In genomic region chr4:150960818-150961217, GRCh38 we compare ENCODE assay signal across 8 cellular contexts. TPM values are rescaled to one million over a fixed set of nuclear protein-coding genes. Genes with fewer than 3 reads are reported as not detected.
DNase-seq lines count a peak whose midpoint lies in the region; ATAC-seq and TF ChIP-seq lines count a peak whose summit lies in the region.

No MANE protein-coding gene starts in this region.

- TF ChIP-seq CTCF in cardiac muscle cell (IDR thresholded peaks at IDR 0.05; ENCODE audit: low read depth, low read length), result peak; percentile 69
- peak in 1 of 2 donors; percentile 36 for TF ChIP-seq CTCF in right atrium auricular region (IDR thresholded peaks at IDR 0.05)
- TF ChIP-seq CTCF in kidney epithelial cell (IDR thresholded peaks at IDR 0.05; ENCODE audit: insufficient read depth, low read length, poor library complexity, severe bottlenecking), result peak; percentile 48

- no peak overlapping the region for H3K27ac Mint-ChIP-seq in activated naive CD4-positive, alpha-beta T cell treated with anti-CD3 and anti-CD28 coated beads, Interleukin-2, amount 10 ng/mL, durations not matched to agents 7 days and 5 days
- no peak overlapping the region for H3K27ac Mint-ChIP-seq in activated T-helper 1 cell treated with anti-CD3 and anti-CD28 coated beads, Interleukin-12 subunit alpha, Interleukin-12 subunit beta, Interleukin-2, Interleukin-4 antibody, amounts not matched to agents 30 ng/mL and 10 ng/mL and 1 ng/mL, durations not matched to agents 14 hours and 24 hours and 36 hours

- H3K4me1 Mint-ChIP-seq in activated naive CD4-positive, alpha-beta T cell treated with anti-CD3 and anti-CD28 coated beads, Interleukin-2, amount 10 ng/mL, durations not matched to agents 7 days and 5 days, result peaks cover 2% of the 10 kb centered on the region
- peaks cover 35% of the 10 kb centered on the region for H3K4me1 Mint-ChIP-seq in activated T-helper 1 cell treated with anti-CD3 and anti-CD28 coated beads, Interleukin-12 subunit alpha, Interleukin-12 subunit beta, Interleukin-2, Interleukin-4 antibody, amounts not matched to agents 30 ng/mL and 10 ng/mL and 1 ng/mL, durations not matched to agents 14 hours and 24 hours and 36 hours (ENCODE audit: low read depth)

- H3K4me3 Mint-ChIP-seq in activated naive CD4-positive, alpha-beta T cell treated with anti-CD3 and anti-CD28 coated beads, Interleukin-2, amount 10 ng/mL, durations not matched to agents 7 days and 5 days, result no peak overlapping the region
- H3K4me3 Mint-ChIP-seq in activated T-helper 1 cell treated with anti-CD3 and anti-CD28 coated beads, Interleukin-12 subunit alpha, Interleukin-12 subunit beta, Interleukin-2, Interleukin-4 antibody, amounts not matched to agents 30 ng/mL and 10 ng/mL and 1 ng/mL, durations not matched to agents 14 hours and 24 hours and 36 hours, result no peak overlapping the region

- peaks cover 31% of the 10 kb centered on the region for H3K9me3 Mint-ChIP-seq in activated naive CD4-positive, alpha-beta T cell treated with anti-CD3 and anti-CD28 coated beads, Interleukin-2, amount 10 ng/mL, durations not matched to agents 7 days and 5 days
- H3K9me3 Mint-ChIP-seq in activated T-helper 1 cell treated with anti-CD3 and anti-CD28 coated beads, Interleukin-12 subunit alpha, Interleukin-12 subunit beta, Interleukin-2, Interleukin-4 antibody, amounts not matched to agents 30 ng/mL and 10 ng/mL and 1 ng/mL, durations not matched to agents 14 hours and 24 hours and 36 hours, result peaks cover 36% of the 10 kb centered on the region

- H3K36me3 ChIP-seq in cardiac muscle cell (no peaks in the 10 kb centered on the region), right atrium auricular region (no peaks in the 10 kb centered on the region), kidney epithelial cell (ENCODE audit: control insufficient read depth, insufficient read depth, low read length) (no peaks in the 10 kb centered on the region)

- no peak for ATAC-seq in GM21737 (IDR thresholded peaks at IDR 0.05; ENCODE audit: unreplicated experiment)
- no peak for ATAC-seq in HG02840 (IDR thresholded peaks at IDR 0.05; ENCODE audit: low FRiP score, unreplicated experiment)

- H3K9me3 ChIP-seq in cardiac muscle cell (ENCODE audit: low read depth) (no peaks in the 10 kb centered on the region), right atrium auricular region (no peaks in the 10 kb centered on the region)

- H3K27me3 ChIP-seq in cardiac muscle cell (no peaks in the 10 kb centered on the region), right atrium auricular region (no peaks in the 10 kb centered on the region), kidney epithelial cell (ENCODE audit: control insufficient read depth, insufficient read depth, low read length) (no peaks in the 10 kb centered on the region)

- H3K36me3 Mint-ChIP-seq in activated naive CD4-positive, alpha-beta T cell treated with anti-CD3 and anti-CD28 coated beads, Interleukin-2, amount 10 ng/mL, durations not matched to agents 7 days and 5 days, result peaks cover 30% of the 10 kb centered on the region
- H3K36me3 Mint-ChIP-seq in activated T-helper 1 cell treated with anti-CD3 and anti-CD28 coated beads, Interleukin-12 subunit alpha, Interleukin-12 subunit beta, Interleukin-2, Interleukin-4 antibody, amounts not matched to agents 30 ng/mL and 10 ng/mL and 1 ng/mL, durations not matched to agents 14 hours and 24 hours and 36 hours (ENCODE audit: low read depth), result peaks cover 34% of the 10 kb centered on the region

- CTCF ChIA-PET in activated naive CD4-positive, alpha-beta T cell treated with anti-CD3 and anti-CD28 coated beads, Interleukin-2, amount 10 ng/mL, durations not matched to agents 7 days and 5 days (lab: Charles Lee), result interaction anchor here (0.9 to 1.0 kb wide), 2 partner anchors 11 to 41 kb away, joined by 3 read pairs; no protein-coding TSS in a partner anchor

- no peak overlapping the region for H3K4me3 ChIP-seq in cardiac muscle cell
- no peak overlapping the region for H3K4me3 ChIP-seq in right atrium auricular region
- H3K4me3 ChIP-seq in kidney epithelial cell (ENCODE audit: low read depth, low read length), result no peak overlapping the region

- intact Hi-C loops in activated T-helper 1 cell treated with anti-CD3 and anti-CD28 coated beads, Interleukin-12 subunit alpha, Interleukin-12 subunit beta, Interleukin-2, Interleukin-4 antibody, amounts not matched to agents 30 ng/mL and 10 ng/mL and 1 ng/mL, durations not matched to agents 14 hours and 24 hours and 36 hours (cut with micrococcal nuclease), result loop anchor here (2.0 kb wide), 1 partner anchor 54 kb away; the partner anchor contains the start of gene LRBA

- H3K27ac ChIP-seq in cardiac muscle cell (no peak overlapping the region), right atrium auricular region (no peak overlapping the region)

- H3K27me3 Mint-ChIP-seq in activated naive CD4-positive, alpha-beta T cell treated with anti-CD3 and anti-CD28 coated beads, Interleukin-2, amount 10 ng/mL, durations not matched to agents 7 days and 5 days, result no peaks in the 10 kb centered on the region
- H3K27me3 Mint-ChIP-seq in activated T-helper 1 cell treated with anti-CD3 and anti-CD28 coated beads, Interleukin-12 subunit alpha, Interleukin-12 subunit beta, Interleukin-2, Interleukin-4 antibody, amounts not matched to agents 30 ng/mL and 10 ng/mL and 1 ng/mL, durations not matched to agents 14 hours and 24 hours and 36 hours (ENCODE audit: insufficient read depth), result no peaks in the 10 kb centered on the region

- H3K4me1 ChIP-seq in cardiac muscle cell (ENCODE audit: low read depth) (peaks cover 5% of the 10 kb centered on the region), right atrium auricular region (peaks cover 0 to 11% of the 10 kb centered on the region in 2 donors)

- DNase-seq in cardiac muscle cell (ENCODE audit: low read depth in 1 of 2, low spot score in 1 of 2) (peak in 1 of 2 donors; percentile 40), right atrium auricular region (ENCODE audit: low spot score) (no peak), NAMALWA (ENCODE audit: low spot score) (peak; percentile 43), kidney epithelial cell (ENCODE audit: low read depth) (no peak)
- peak; percentile 39 for DNase-seq in activated naive CD4-positive, alpha-beta T cell treated with anti-CD3 and anti-CD28 coated beads, Interleukin-2, amount 10 ng/mL, durations not matched to agents 7 days and 5 days
- no peak for DNase-seq in activated T-helper 1 cell treated with anti-CD3 and anti-CD28 coated beads, Interleukin-12 subunit alpha, Interleukin-12 subunit beta, Interleukin-2, Interleukin-4 antibody, amounts not matched to agents 30 ng/mL and 10 ng/mL and 1 ng/mL, durations not matched to agents 14 hours and 24 hours and 36 hours (ENCODE audit: low spot score)

RNA-seq across cellular contexts. Expression of gene LRBA, which starts 54.3 kb away (rescaled TPM):
- total RNA-seq in cardiac muscle cell (42.1 and 58.8 TPM in 2 replicates), right atrium auricular region (10 to 100 TPM; 20.8 to 37.7 TPM), kidney epithelial cell (83.5 and 85.2 TPM in 2 replicates)
- 17.7 and 21.3 TPM in 2 replicates for polyA plus RNA-seq in cardiac muscle cell
- total RNA-seq in activated T-helper 1 cell treated with anti-CD3 and anti-CD28 coated beads, Interleukin-12 subunit alpha, Interleukin-12 subunit beta, Interleukin-2, Interleukin-4 antibody, amounts not matched to agents 30 ng/mL and 10 ng/mL and 1 ng/mL, durations not matched to agents 14 hours and 24 hours and 36 hours, result 54.2 and 60.7 TPM in 2 replicates

Comparison
In these comparisons a context has a peak if more than half of its experiments do, and no peak if none do; other contexts are left out.
1. DNase-seq: peak in NAMALWA (single experiment) and activated naive CD4-positive, alpha-beta T cell treated with anti-CD3 and anti-CD28 coated beads, Interleukin-2, amount 10 ng/mL, durations not matched to agents 7 days and 5 days (single experiment); none in right atrium auricular region (single experiment), kidney epithelial cell (single experiment) and activated T-helper 1 cell treated with anti-CD3 and anti-CD28 coated beads, Interleukin-12 subunit alpha, Interleukin-12 subunit beta, Interleukin-2, Interleukin-4 antibody, amounts not matched to agents 30 ng/mL and 10 ng/mL and 1 ng/mL, durations not matched to agents 14 hours and 24 hours and 36 hours (single experiment).